In genomic region chr19:55153652-55154264, GRCh38 we compare ENCODE assay signal across 1 cellular context.
TF ChIP-seq lines count a peak whose summit lies in the region.

No MANE protein-coding gene starts in this region.

TF ChIP-seq in HepG2, 621 proteins besides CTCF, POLR2A, EP300 and RAD21:
- no peak for TF ChIP-seq TEAD3 (CRISPR knock-in tag; optimal IDR thresholded peaks at IDR 0.05; ENCODE audit: borderline replicate concordance)
- TF ChIP-seq YEATS2 (CRISPR knock-in tag; IDR thresholded peaks at IDR 0.05; ENCODE audit: borderline replicate concordance): no peak
- TF ChIP-seq SP140L (CRISPR knock-in tag; IDR thresholded peaks at IDR 0.05; ENCODE audit: borderline replicate concordance): no peak
- no peak for TF ChIP-seq BRF2 (CRISPR knock-in tag; IDR thresholded peaks at IDR 0.05)
- no peak for TF ChIP-seq ZNF513 (CRISPR knock-in tag; conservative IDR thresholded peaks at IDR 0.05)
- no peak for TF ChIP-seq ZNF549 (CRISPR knock-in tag; IDR thresholded peaks at IDR 0.05)
- TF ChIP-seq NR2F6 (IDR thresholded peaks at IDR 0.05): no peak
- no peak for TF ChIP-seq NR2F6 (CRISPR knock-in tag; IDR thresholded peaks at IDR 0.05)
- TF ChIP-seq ISL2 (CRISPR knock-in tag; IDR thresholded peaks at IDR 0.05): no peak
